10 cellular contexts compared by ENCODE assay signal in genomic region chr14:24331731-24332093, GRCh38. TPM values are rescaled to one million over a fixed set of nuclear protein-coding genes. Genes with fewer than 3 reads are reported as not detected.
A peak's percentile ranks its signal among the peaks of the same experiment; 100 is the strongest.
DNase-seq lines count a peak whose midpoint lies in the region; ATAC-seq and TF ChIP-seq lines count a peak whose summit lies in the region.
"Had no signal": no experiment of that assay in that cellular context is flagged by ENCODE, and none has a peak within 500 bp of the region (broad histone marks: within the 10 kb centered on the region; RNA-seq: fewer than 3 reads in every experiment).

No MANE protein-coding gene starts in this region.

- H3K9me3 ChIP-seq in HUES64 (ENCODE audit: insufficient read depth, low read depth, low read length), result no peaks in the 10 kb centered on the region
- H3K9me3 ChIP-seq in neutrophil, result no peaks in the 10 kb centered on the region
- no peaks in the 10 kb centered on the region for H3K9me3 ChIP-seq in testis
- H3K9me3 ChIP-seq: right lobe of liver had no signal

- 81% methylated on average over 20 of the region's 20 CpGs for WGBS in HUES64
- WGBS in testis, 2 donors, result 49 to 51% methylated on average over 7 to 16 of the region's 20 CpGs

- H3K4me1 Mint-ChIP-seq in dendritic cell treated with granulocyte-macrophage colony-stimulating factor and Interleukin-4, amounts not matched to agents 40 ng/mL and 50 ng/mL, for 4 days (ENCODE audit: low read depth), result peaks cover 97% of the 10 kb centered on the region

- peaks cover 86% of the 10 kb centered on the region for H3K27me3 ChIP-seq in HUES64 (ENCODE audit: insufficient read depth, low read length)
- H3K27me3 ChIP-seq in neutrophil, result peaks cover 17% of the 10 kb centered on the region
- H3K27me3 ChIP-seq in testis, result no peaks in the 10 kb centered on the region
- H3K27me3 ChIP-seq: right lobe of liver had no signal

- peak overlapping the region; percentile 76 for H3K27ac Mint-ChIP-seq in dendritic cell treated with granulocyte-macrophage colony-stimulating factor and Interleukin-4, amounts not matched to agents 40 ng/mL and 50 ng/mL, for 4 days
- H3K27ac Mint-ChIP-seq: nephron had no signal

- H3K4me1 ChIP-seq in HUES64 (ENCODE audit: insufficient read depth, low read length) (no peaks in the 10 kb centered on the region), neutrophil (ENCODE audit: control insufficient read depth in 1 of 2, insufficient read depth in 1 of 2, low read depth in 1 of 2, low read length in 1 of 2) (peaks cover 99 to 100% of the 10 kb centered on the region in 2 experiments), testis (peaks cover 21% of the 10 kb centered on the region)

- H3K27ac ChIP-seq in HUES64 (ENCODE audit: low read depth, low read length) (no peak overlapping the region), neutrophil (peak overlapping the region; percentile 91), testis (no peak overlapping the region)
- H3K27ac ChIP-seq: right lobe of liver had no signal

- no peak overlapping the region for H3K4me3 Mint-ChIP-seq in dendritic cell treated with granulocyte-macrophage colony-stimulating factor and Interleukin-4, amounts not matched to agents 40 ng/mL and 50 ng/mL, for 4 days

- DNase-seq in COLO668 (lab: John Stamatoyannopoulos, UW; ENCODE audit: unreplicated experiment) (peak; percentile 44), anterior cingulate cortex (lab: John Stamatoyannopoulos, UW) (no peak), testis (no peak)

- H3K4me3 ChIP-seq in HUES64 (ENCODE audit: low read length), result peak overlapping the region; percentile 49; the same call in 1 of the 2 replicates
- peak overlapping the region; percentile 65 to 72 for H3K4me3 ChIP-seq in neutrophil (ENCODE audit: low read depth in 1 of 2, low read length in 1 of 2)
- H3K4me3 ChIP-seq in testis, result no peak overlapping the region

- peaks cover 37% of the 10 kb centered on the region for H3K27me3 Mint-ChIP-seq in dendritic cell treated with granulocyte-macrophage colony-stimulating factor and Interleukin-4, amounts not matched to agents 40 ng/mL and 50 ng/mL, for 4 days

- intact Hi-C loops in dendritic cell treated with granulocyte-macrophage colony-stimulating factor and Interleukin-4, amounts not matched to agents 40 ng/mL and 50 ng/mL, for 4 days (cut with micrococcal nuclease), result loop anchor here (5.0 kb wide), 1 partner anchor 36 kb away; the partner anchor contains the start of gene NFATC4
- intact Hi-C loops in testis (cut with DNase I; ENCODE audit: low total_unique reads), result loop anchor here (5.0 kb wide), 1 partner anchor 101 kb away; no protein-coding TSS in a partner anchor

- H3K36me3 ChIP-seq in HUES64 (ENCODE audit: insufficient read depth, low read length), result no peaks in the 10 kb centered on the region
- peaks cover 11% of the 10 kb centered on the region for H3K36me3 ChIP-seq in neutrophil
- H3K36me3 ChIP-seq in testis (ENCODE audit: low read depth, missing control alignments), result no peaks in the 10 kb centered on the region
- H3K36me3 ChIP-seq: right lobe of liver had no signal

- no peak overlapping the region for H3K9ac ChIP-seq in HUES64 (ENCODE audit: low read depth, low read length)

- peaks cover 10% of the 10 kb centered on the region for H3K36me3 Mint-ChIP-seq in dendritic cell treated with granulocyte-macrophage colony-stimulating factor and Interleukin-4, amounts not matched to agents 40 ng/mL and 50 ng/mL, for 4 days (ENCODE audit: low read depth)

- TF ChIP-seq CTCF in neutrophil (IDR thresholded peaks at IDR 0.05) (no peak), testis (IDR thresholded peaks at IDR 0.05) (no peak)

- ATAC-seq in HG02840 (IDR thresholded peaks at IDR 0.05; ENCODE audit: low FRiP score, unreplicated experiment), result no peak

- TF ChIP-seq POLR2A in testis (IDR thresholded peaks at IDR 0.05), result no peak

- no peaks in the 10 kb centered on the region for H3K9me3 Mint-ChIP-seq in dendritic cell treated with granulocyte-macrophage colony-stimulating factor and Interleukin-4, amounts not matched to agents 40 ng/mL and 50 ng/mL, for 4 days
- H3K9me3 Mint-ChIP-seq: nephron had no signal

RNA-seq across cellular contexts. Expression of gene ADCY4, which starts 3.2 kb away (rescaled TPM):
- 0.20 TPM for polyA plus RNA-seq in HUES64 (2013, experiment 1 of 2)
- polyA plus RNA-seq in HUES64 (2013, experiment 2 of 2), result 0.63 TPM
- total RNA-seq in testis, result 10 to 100 TPM; 13.9 to 23.1 TPM
- 10.0 TPM for polyA plus RNA-seq in testis (ENCODE audit: insufficient read depth, low read depth, low replicate concordance)
- total RNA-seq: MCF 10A had no signal

RNA-seq across cellular contexts. Expression of gene RIPK3, which starts 8.1 kb away (rescaled TPM):
- not detected for polyA plus RNA-seq in HUES64 (2013, experiment 1 of 2)
- not detected for polyA plus RNA-seq in HUES64 (2013, experiment 2 of 2)
- total RNA-seq in testis, result 10 to 100 TPM in 1 of 2 donors, 1 to 10 TPM in 1; 3.2 to 11.3 TPM
- polyA plus RNA-seq in testis (ENCODE audit: insufficient read depth, low read depth, low replicate concordance), result 2.8 TPM
- total RNA-seq: MCF 10A had no signal

RNA-seq across cellular contexts. Expression of gene LTB4R, which starts 20.4 kb away (rescaled TPM):
- 3.7 TPM for polyA plus RNA-seq in HUES64 (2013, experiment 1 of 2)
- polyA plus RNA-seq in HUES64 (2013, experiment 2 of 2), result 3.7 TPM
- total RNA-seq in testis, result 10 to 100 TPM; 10.3 to 10.9 TPM
- polyA plus RNA-seq in testis (ENCODE audit: insufficient read depth, low read depth, low replicate concordance), result 5.5 TPM

RNA-seq across cellular contexts. Expression of gene LTB4R2, which starts 21.8 kb away (rescaled TPM):
- 4.1 TPM for polyA plus RNA-seq in HUES64 (2013, experiment 1 of 2)
- polyA plus RNA-seq in HUES64 (2013, experiment 2 of 2), result 3.4 TPM
- total RNA-seq in testis, result 10 to 100 TPM; 23.4 to 28.1 TPM
- 4.2 TPM for polyA plus RNA-seq in testis (ENCODE audit: insufficient read depth, low read depth, low replicate concordance)

RNA-seq across cellular contexts. Expression of gene CIDEB, which starts 23.9 kb away (rescaled TPM):
- 0.60 TPM for polyA plus RNA-seq in HUES64 (2013, experiment 1 of 2)
- 0.25 TPM for polyA plus RNA-seq in HUES64 (2013, experiment 2 of 2)
- 1 to 10 TPM; 3.8 to 6.6 TPM for total RNA-seq in testis
- 7.0 TPM for polyA plus RNA-seq in testis (ENCODE audit: insufficient read depth, low read depth, low replicate concordance)

Comparison
In these comparisons a context has a peak if more than half of its experiments do, and no peak if none do; other contexts are left out.
1. H3K4me3 ChIP-seq: peak in HUES64 (single experiment) and neutrophil (2 of 2); none in testis (0 of 2).